36 cellular contexts compared by ENCODE assay signal in the genomic region with DNA sequence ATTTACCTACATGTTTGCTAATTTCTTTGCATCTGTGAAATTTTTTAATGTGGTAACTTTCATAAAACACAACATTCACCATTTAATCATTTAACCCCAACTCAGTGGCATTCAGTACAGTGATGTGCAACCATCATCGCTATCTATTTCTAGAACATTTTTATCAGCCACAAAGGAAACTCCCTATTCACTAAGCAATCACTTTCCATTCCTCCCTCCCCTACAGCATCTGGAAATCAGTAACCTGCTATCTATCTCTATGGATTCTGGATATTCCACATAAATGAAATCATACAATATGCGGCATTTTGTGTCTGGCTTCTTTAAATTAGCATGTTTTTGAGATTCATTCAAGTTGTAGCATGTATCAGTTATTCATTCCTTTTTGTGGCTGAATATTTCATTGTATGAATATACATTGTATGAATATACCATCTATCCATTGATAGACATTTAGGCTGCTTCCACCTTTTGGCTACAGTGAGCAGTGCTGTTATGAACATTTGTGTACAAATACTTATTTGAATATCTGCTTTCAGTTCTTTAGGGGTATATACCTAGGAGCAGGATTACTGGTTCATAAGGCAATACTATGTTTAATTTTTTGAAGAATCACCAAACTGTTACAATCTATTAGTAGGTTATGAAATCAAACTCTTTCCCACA.
"Had no signal": no experiment of that assay in that cellular context is flagged by ENCODE, and none has a peak within 500 bp of the region (broad histone marks: within the 10 kb centered on the region; RNA-seq: fewer than 3 reads in every experiment).

No MANE protein-coding gene starts in this region.

- H3K36me3 ChIP-seq: esophagus muscularis mucosa, gastrocnemius medialis, heart left ventricle, WERI-Rb-1 had no signal

- H3K9me3 Mint-ChIP-seq: activated B cell treated with CpG ODN at 0.5 μM for 24 hours; activated CD4-positive, alpha-beta memory T cell treated with anti-CD3 and anti-CD28 coated beads for 36 hours; activated naive CD4-positive, alpha-beta T cell treated with anti-CD3 and anti-CD28 coated beads, Interleukin-2, amount 10 ng/mL, durations not matched to agents 7 days and 5 days; activated naive CD4-positive, alpha-beta T cell treated with anti-CD3 and anti-CD28 coated beads, Interleukin-2, amount 50 U/mL, for 72 hours; activated naive CD8-positive, alpha-beta T cell treated with anti-CD3 and anti-CD28 coated beads, Interleukin-2, amount 10 ng/mL, durations not matched to agents 7 days and 5 days; activated T-helper 1 cell treated with anti-CD3 and anti-CD28 coated beads, Interleukin-12 subunit alpha, Interleukin-12 subunit beta, Interleukin-2, Interleukin-4 antibody, amounts not matched to agents 30 ng/mL and 10 ng/mL and 1 ng/mL, durations not matched to agents 14 hours and 24 hours and 36 hours; activated T-helper 2 cell treated with anti-CD3 and anti-CD28 coated beads, Interferon-gamma antibody, Interleukin-2, Interleukin-4, amounts not matched to agents 10 μg/mL and 5 μg/mL and 100 μg/mL, durations not matched to agents 14 hours and 24 hours and 36 hours; effector memory CD8-positive, alpha-beta T cell; T-helper 2 cell treated with Interferon-gamma antibody and Interleukin-4, amounts not matched to agents 5 μg/mL and 100 μg/mL, for 36 hours had no signal

- H3K4me3 Mint-ChIP-seq: activated B cell treated with CpG ODN at 0.5 μM for 24 hours; activated CD4-positive, alpha-beta memory T cell treated with anti-CD3 and anti-CD28 coated beads for 36 hours; activated CD8-positive, alpha-beta memory T cell treated with anti-CD3 and anti-CD28 coated beads, Interleukin-2, amount 10 ng/mL, durations not matched to agents 7 days and 5 days; activated CD8-positive, alpha-beta T cell treated with anti-CD3 and anti-CD28 coated beads, Interleukin-2, amount 10 ng/mL, durations not matched to agents 7 days and 5 days; activated naive CD4-positive, alpha-beta T cell treated with anti-CD3 and anti-CD28 coated beads, Interleukin-2, amount 10 ng/mL, durations not matched to agents 7 days and 5 days; activated naive CD8-positive, alpha-beta T cell treated with anti-CD3 and anti-CD28 coated beads, Interleukin-2, amount 10 ng/mL, durations not matched to agents 7 days and 5 days; activated T-helper 1 cell treated with anti-CD3 and anti-CD28 coated beads, Interleukin-12 subunit alpha, Interleukin-12 subunit beta, Interleukin-2, Interleukin-4 antibody, amounts not matched to agents 30 ng/mL and 10 ng/mL and 1 ng/mL, durations not matched to agents 14 hours and 24 hours and 36 hours; effector memory CD8-positive, alpha-beta T cell; T-helper 17 cell; T-helper 2 cell treated with Interferon-gamma antibody and Interleukin-4, amounts not matched to agents 5 μg/mL and 100 μg/mL, for 36 hours had no signal

- H3K4me3 ChIP-seq: body of pancreas, esophagus muscularis mucosa, gastrocnemius medialis, heart left ventricle had no signal

- H3K27me3 ChIP-seq: body of pancreas, foreskin keratinocyte, gastrocnemius medialis had no signal

- DNase-seq: activated B cell treated with CpG ODN at 0.5 μM for 24 hours; activated CD4-positive, alpha-beta memory T cell treated with anti-CD3 and anti-CD28 coated beads for 36 hours; activated CD4-positive, alpha-beta T cell treated with anti-CD3 and anti-CD28 coated beads for 4 hours; activated CD8-positive, alpha-beta memory T cell treated with anti-CD3 and anti-CD28 coated beads, Interleukin-2, amount 10 ng/mL, durations not matched to agents 7 days and 5 days; activated CD8-positive, alpha-beta memory T cell treated with anti-CD3 and anti-CD28 coated beads, Interleukin-2, amount 50 U/mL, for 4 hours; activated CD8-positive, alpha-beta T cell treated with anti-CD3 and anti-CD28 coated beads, Interleukin-2, amount 10 ng/mL, durations not matched to agents 7 days and 5 days; activated effector memory CD4-positive, alpha-beta T cell treated with anti-CD3 and anti-CD28 coated beads, Interleukin-2, amount 50 U/mL, for 16 hours; activated naive CD4-positive, alpha-beta T cell; activated naive CD4-positive, alpha-beta T cell treated with anti-CD3 and anti-CD28 coated beads, Interleukin-2, amount 10 ng/mL, durations not matched to agents 7 days and 5 days; activated naive CD8-positive, alpha-beta T cell treated with anti-CD3 and anti-CD28 coated beads, Interleukin-2, amount 10 ng/mL, durations not matched to agents 7 days and 5 days; activated T-cell treated with anti-CD3 and anti-CD28 coated beads, Interleukin-2, amount 50 U/mL, for 1 hour; activated T-cell treated with anti-CD3 and anti-CD28 coated beads, Interleukin-2, amount 50 U/mL, for 48 hours; amniotic stem cell; anterior cingulate cortex; body of pancreas; caudate nucleus; cortex of kidney; dermis blood vessel endothelial cell; effector CD4-positive, alpha-beta T cell; effector memory CD8-positive, alpha-beta T cell; erythroblast; gastrocnemius medialis; glutamatergic neuron; heart left ventricle; T-helper 1 cell; T-helper 17 cell; T1000; WERI-Rb-1 had no signal

- H3K4me1 ChIP-seq: body of pancreas, esophagus muscularis mucosa, gastrocnemius medialis, heart left ventricle had no signal

- H3K27ac ChIP-seq: body of pancreas, esophagus muscularis mucosa, gastrocnemius medialis, heart left ventricle, WERI-Rb-1 had no signal

- H3K36me3 Mint-ChIP-seq: activated CD4-positive, alpha-beta memory T cell treated with anti-CD3 and anti-CD28 coated beads for 36 hours; activated CD8-positive, alpha-beta memory T cell treated with anti-CD3 and anti-CD28 coated beads, Interleukin-2, amount 10 ng/mL, durations not matched to agents 7 days and 5 days; activated naive CD4-positive, alpha-beta T cell treated with anti-CD3 and anti-CD28 coated beads, Interleukin-2, amount 10 ng/mL, durations not matched to agents 7 days and 5 days; activated naive CD4-positive, alpha-beta T cell treated with anti-CD3 and anti-CD28 coated beads, Interleukin-2, amount 50 U/mL, for 72 hours; activated naive CD8-positive, alpha-beta T cell treated with anti-CD3 and anti-CD28 coated beads, Interleukin-2, amount 10 ng/mL, durations not matched to agents 7 days and 5 days had no signal

- ATAC-seq: activated CD4-positive, CD25-positive, alpha-beta regulatory T cell treated with anti-CD3 and anti-CD28 coated beads, Interleukin-2, amount 50 U/mL, for 24 hours; activated CD8-positive, alpha-beta memory T cell treated with anti-CD3 and anti-CD28 coated beads, Interleukin-2, amount 10 ng/mL, durations not matched to agents 7 days and 5 days; activated CD8-positive, alpha-beta T cell treated with anti-CD3 and anti-CD28 coated beads, Interleukin-2, amount 10 ng/mL, durations not matched to agents 7 days and 5 days; activated naive CD4-positive, alpha-beta T cell treated with anti-CD3 and anti-CD28 coated beads, Interleukin-2, amount 50 U/mL, for 72 hours; body of pancreas; effector memory CD8-positive, alpha-beta T cell; foreskin keratinocyte; gastrocnemius medialis; heart left ventricle; T-helper 17 cell had no signal

- H3K4me1 Mint-ChIP-seq: activated B cell treated with CpG ODN at 0.5 μM for 24 hours; activated naive CD4-positive, alpha-beta T cell treated with anti-CD3 and anti-CD28 coated beads, Interleukin-2, amount 10 ng/mL, durations not matched to agents 7 days and 5 days; activated naive CD8-positive, alpha-beta T cell treated with anti-CD3 and anti-CD28 coated beads, Interleukin-2, amount 10 ng/mL, durations not matched to agents 7 days and 5 days; T-helper 17 cell had no signal

- H3K27ac Mint-ChIP-seq: activated B cell treated with CpG ODN at 0.5 μM for 24 hours; activated CD4-positive, alpha-beta memory T cell treated with anti-CD3 and anti-CD28 coated beads for 36 hours; activated CD8-positive, alpha-beta memory T cell treated with anti-CD3 and anti-CD28 coated beads, Interleukin-2, amount 10 ng/mL, durations not matched to agents 7 days and 5 days; activated CD8-positive, alpha-beta T cell treated with anti-CD3 and anti-CD28 coated beads, Interleukin-2, amount 10 ng/mL, durations not matched to agents 7 days and 5 days; activated naive CD4-positive, alpha-beta T cell treated with anti-CD3 and anti-CD28 coated beads, Interleukin-2, amount 10 ng/mL, durations not matched to agents 7 days and 5 days; activated naive CD4-positive, alpha-beta T cell treated with anti-CD3 and anti-CD28 coated beads, Interleukin-2, amount 50 U/mL, for 72 hours; activated naive CD8-positive, alpha-beta T cell treated with anti-CD3 and anti-CD28 coated beads, Interleukin-2, amount 10 ng/mL, durations not matched to agents 7 days and 5 days; activated T-helper 1 cell treated with anti-CD3 and anti-CD28 coated beads, Interleukin-12 subunit alpha, Interleukin-12 subunit beta, Interleukin-2, Interleukin-4 antibody, amounts not matched to agents 30 ng/mL and 10 ng/mL and 1 ng/mL, durations not matched to agents 14 hours and 24 hours and 36 hours; activated T-helper 2 cell treated with anti-CD3 and anti-CD28 coated beads, Interferon-gamma antibody, Interleukin-2, Interleukin-4, amounts not matched to agents 10 μg/mL and 5 μg/mL and 100 μg/mL, durations not matched to agents 14 hours and 24 hours and 36 hours; effector memory CD8-positive, alpha-beta T cell; T-helper 17 cell; T-helper 2 cell treated with Interferon-gamma antibody and Interleukin-4, amounts not matched to agents 5 μg/mL and 100 μg/mL, for 36 hours had no signal

- FAIRE-seq: colon had no signal

- H3K9me3 ChIP-seq: body of pancreas, esophagus muscularis mucosa, gastrocnemius medialis, heart left ventricle had no signal
